In genomic region chr20:61436268-61436667, GRCh38 we compare ENCODE assay signal across 1 cellular context.
TF ChIP-seq lines count a peak whose summit lies in the region.

No MANE protein-coding gene starts in this region.

TF ChIP-seq in GM23338, 12 proteins besides CTCF, POLR2A, EP300 and RAD21 (continued from another document):
- TF ChIP-seq EZH2 (IDR thresholded peaks at IDR 0.05; ENCODE audit: low read depth, unreplicated experiment) (no peak), EZH2phosphoT487 (IDR thresholded peaks at IDR 0.05; ENCODE audit: unreplicated experiment) (no peak), ZNF114 (CRISPR knock-in tag; IDR thresholded peaks at IDR 0.05) (no peak), NANOG (IDR thresholded peaks at IDR 0.05; ENCODE audit: borderline replicate concordance) (no peak), STAT1 (IDR thresholded peaks at IDR 0.05; ENCODE audit: unreplicated experiment) (no peak), ETS1 (IDR thresholded peaks at IDR 0.05) (no peak)
